Comparison of ENCODE assay signal across 8 cellular contexts in genomic region chr6:393391-394221, GRCh38. TPM values are rescaled to one million over a fixed set of nuclear protein-coding genes. Genes with fewer than 3 reads are reported as not detected.
A peak's percentile ranks its signal among the peaks of the same experiment; 100 is the strongest.
DNase-seq lines count a peak whose midpoint lies in the region; ATAC-seq and TF ChIP-seq lines count a peak whose summit lies in the region.

No MANE protein-coding gene starts in this region.

- no peak overlapping the region for H3K27ac ChIP-seq in iPS-18a (ENCODE audit: low read length)

- H3K27ac Mint-ChIP-seq in activated CD8-positive, alpha-beta T cell treated with anti-CD3 and anti-CD28 coated beads for 36 hours = peak overlapping the region; percentile 100

- no peak overlapping the region for H3K9ac ChIP-seq in iPS-18a (ENCODE audit: low read length)

- CTCF ChIA-PET in activated CD8-positive, alpha-beta T cell treated with anti-CD3 and anti-CD28 coated beads for 36 hours (lab: Charles Lee) = interaction anchor here (0.9 to 2.0 kb wide), 7 partner anchors 10 to 202 kb away, joined by 3 to 10 read pairs (median 4); no protein-coding TSS in a partner anchor

- no peak for ATAC-seq in activated CD8-positive, alpha-beta T cell treated with anti-CD3 and anti-CD28 coated beads for 36 hours

- H3K4me1 Mint-ChIP-seq in activated CD8-positive, alpha-beta T cell treated with anti-CD3 and anti-CD28 coated beads for 36 hours (ENCODE audit: low read depth) = peaks cover 63% of the 10 kb centered on the region

- peaks cover 64% of the 10 kb centered on the region for H3K36me3 Mint-ChIP-seq in activated CD8-positive, alpha-beta T cell treated with anti-CD3 and anti-CD28 coated beads for 36 hours (ENCODE audit: low read depth)

- peak overlapping the region; percentile 62 for H3K4me3 ChIP-seq in iPS-18a (ENCODE audit: low read length)

- H3K27me3 Mint-ChIP-seq in activated CD8-positive, alpha-beta T cell treated with anti-CD3 and anti-CD28 coated beads for 36 hours = peaks cover 1% of the 10 kb centered on the region

- POLR2A ChIA-PET in activated CD8-positive, alpha-beta T cell treated with anti-CD3 and anti-CD28 coated beads for 36 hours (lab: Charles Lee) = interaction anchor here (0.7 to 29.9 kb wide), 22 partner anchors 10 to 291 kb away, joined by 3 to 888 read pairs (median 10); partner anchors contain the start of gene DUSP22

- peak overlapping the region; percentile 99 for H3K4me3 Mint-ChIP-seq in activated CD8-positive, alpha-beta T cell treated with anti-CD3 and anti-CD28 coated beads for 36 hours

- H3K27me3 ChIP-seq in iPS-18a (ENCODE audit: control insufficient read depth, insufficient read depth, low read length) = peaks cover 70% of the 10 kb centered on the region

- intact Hi-C loops in activated CD8-positive, alpha-beta T cell treated with anti-CD3 and anti-CD28 coated beads for 36 hours (cut with micrococcal nuclease) = loop anchor here (5.0 kb wide), 1 partner anchor 206 kb away; no protein-coding TSS in a partner anchor

- H3K9me3 Mint-ChIP-seq in activated CD8-positive, alpha-beta T cell treated with anti-CD3 and anti-CD28 coated beads for 36 hours = no peaks in the 10 kb centered on the region

- peaks cover 6% of the 10 kb centered on the region for H3K4me1 ChIP-seq in iPS-18a (ENCODE audit: control insufficient read depth, low read depth, low read length)

- H3K36me3 ChIP-seq in iPS-18a (ENCODE audit: control insufficient read depth, low read depth, low read length) = no peaks in the 10 kb centered on the region

- no peaks in the 10 kb centered on the region for H3K9me3 ChIP-seq in iPS-18a (ENCODE audit: control insufficient read depth, low read depth, low read length)

- DNase-seq in activated CD8-positive, alpha-beta T cell treated with anti-CD3 and anti-CD28 coated beads for 36 hours = peak; percentile 53
- DNase-seq in stimulated activated CD4-positive, alpha-beta T cell treated with anti-CD3 and anti-CD28 coated beads, Interleukin-4, amount 100 ng/mL, for 4 hours = peak; percentile 53 to 55
- no peak for DNase-seq in GOT3 (lab: John Stamatoyannopoulos, UW)
- no peak for DNase-seq in GM10266 (ENCODE audit: extremely low spot score)
- DNase-seq in ecto neural progenitor cell (ENCODE audit: low spot score) = no peak
- no peak for DNase-seq in 8988T

- no peak for TF ChIP-seq CTCF in activated CD8-positive, alpha-beta T cell treated with anti-CD3 and anti-CD28 coated beads for 36 hours (IDR thresholded peaks at IDR 0.05)
- no peak for TF ChIP-seq CTCF in GM10266 (IDR thresholded peaks at IDR 0.05; ENCODE audit: control insufficient read depth, insufficient read depth, low read depth, missing control alignments)

- TF ChIP-seq POLR2A in GM19099 (IDR thresholded peaks at IDR 0.05; ENCODE audit: extremely low read depth, insufficient read length, low read depth) = peak; percentile 41

RNA-seq across cellular contexts. Expression of gene IRF4, which starts 2.1 kb away (rescaled TPM):
- total RNA-seq in activated CD8-positive, alpha-beta T cell treated with anti-CD3 and anti-CD28 coated beads for 36 hours = 100 to 1,000 TPM; 409 to 439 TPM

Comparison
In these comparisons a context has a peak if more than half of its experiments do, and no peak if none do; other contexts are left out.
1. DNase-seq: peak in activated CD8-positive, alpha-beta T cell treated with anti-CD3 and anti-CD28 coated beads for 36 hours (single experiment) and stimulated activated CD4-positive, alpha-beta T cell treated with anti-CD3 and anti-CD28 coated beads, Interleukin-4, amount 100 ng/mL, for 4 hours (2 of 2); none in GOT3 (single experiment), GM10266 (single experiment), ecto neural progenitor cell (single experiment) and 8988T (single experiment).